ENCODE assay signal across 1 cellular context in the genomic region with DNA sequence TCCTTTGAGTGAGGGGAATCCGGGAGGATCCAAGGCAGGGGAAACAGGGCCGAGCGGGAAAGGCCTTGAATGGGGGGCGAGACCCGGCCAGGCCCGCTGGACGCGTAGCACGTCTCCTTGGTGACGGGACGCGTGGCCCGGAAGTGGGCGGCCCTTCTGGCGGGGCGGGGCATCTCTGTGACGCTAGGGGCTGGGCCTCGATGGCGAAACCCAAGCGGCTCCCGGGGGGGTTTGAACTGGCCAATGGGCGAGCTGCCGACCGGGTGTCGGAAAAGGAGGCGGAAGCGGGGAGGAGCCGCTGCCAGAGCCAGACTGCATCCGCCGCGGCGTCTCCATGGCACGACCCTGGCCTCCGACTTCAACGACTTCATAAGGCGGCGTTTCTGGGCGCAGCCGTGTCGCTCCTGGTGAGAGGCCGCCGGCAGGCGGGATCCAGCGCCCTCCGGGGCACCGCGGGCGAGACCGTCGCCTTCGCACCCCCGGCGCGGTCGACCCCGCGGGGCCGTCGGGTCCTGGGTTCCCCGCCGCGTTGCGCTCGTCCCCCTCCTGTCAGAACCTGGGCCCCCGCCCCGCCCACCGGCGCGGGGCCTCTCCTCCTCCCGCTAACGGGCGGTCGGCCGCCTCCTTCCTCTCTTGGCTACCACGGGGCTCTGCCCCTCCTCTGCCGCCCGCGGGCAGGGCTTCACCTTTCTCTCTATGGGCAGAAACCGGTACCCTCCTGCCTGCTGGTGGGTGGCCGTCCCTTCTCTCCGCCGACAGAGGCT.
A peak's percentile ranks its signal among the peaks of the same experiment; 100 is the strongest.
TF ChIP-seq lines count a peak whose summit lies in the region.

A gene (plus strand): TSS at position 158 of the 764 bp plus-strand sequence. CDS start 86 bp downstream, at position 244.

TF ChIP-seq in HepG2, 621 proteins besides CTCF, POLR2A, EP300 and RAD21 (continued from another document and continues in another):
- TF ChIP-seq MXI1 (IDR thresholded peaks at IDR 0.05; ENCODE audit: borderline replicate concordance, low read depth, low read length) (peak; percentile 97), RXRA (CRISPR knock-in tag; IDR thresholded peaks at IDR 0.05) (peak; percentile 40), NBN (conservative IDR thresholded peaks at IDR 0.05) (no peak), ZNF543 (CRISPR knock-in tag; IDR thresholded peaks at IDR 0.05) (peak; percentile 33; the same call in 1 of the 2 replicates), ZNF232 (CRISPR knock-in tag; IDR thresholded peaks at IDR 0.05; ENCODE audit: borderline replicate concordance) (peak; percentile 63; the same call in 1 of the 2 replicates), ZNF296 (CRISPR knock-in tag; conservative IDR thresholded peaks at IDR 0.05) (no peak), CREB1 (IDR thresholded peaks at IDR 0.05) (peak; percentile 87), CREB1 (CRISPR knock-in tag; IDR thresholded peaks at IDR 0.05) (peak; percentile 86), ZBTB7A (CRISPR knock-in tag; IDR thresholded peaks at IDR 0.05) (0 out of 2 replicates have a peak, but pooled peaks have one; percentile 41), MTF2 (CRISPR knock-in tag; IDR thresholded peaks at IDR 0.05; ENCODE audit: borderline replicate concordance) (no peak; the same call in 1 of the 2 replicates), NR2C2 (CRISPR knock-in tag; IDR thresholded peaks at IDR 0.05; ENCODE audit: borderline replicate concordance) (peak; percentile 34; the same call in 1 of the 2 replicates), ZNF878 (CRISPR knock-in tag; IDR thresholded peaks at IDR 0.05) (0 out of 2 replicates have a peak, but pooled peaks have one; percentile 72), GABPA (IDR thresholded peaks at IDR 0.05; ENCODE audit: low read depth, low read length) (peak; percentile 63), GABPA (CRISPR knock-in tag; IDR thresholded peaks at IDR 0.05; ENCODE audit: low read depth) (peak; percentile 88), RXRB (CRISPR knock-in tag; IDR thresholded peaks at IDR 0.05; ENCODE audit: borderline replicate concordance) (0 out of 2 replicates have a peak, but pooled peaks have one; percentile 8), YY1 (IDR thresholded peaks at IDR 0.05; ENCODE audit: insufficient read depth, insufficient replicate concordance, low read depth, low read length) (peak; percentile 56), ATF7-NPFF (CRISPR knock-in tag; IDR thresholded peaks at IDR 0.05; ENCODE audit: low read depth) (peak; percentile 37; the same call in 1 of the 2 replicates), MED13 (CRISPR knock-in tag; IDR thresholded peaks at IDR 0.05) (0 out of 2 replicates have a peak, but pooled peaks have one; percentile 66), ZFP37 (CRISPR knock-in tag; IDR thresholded peaks at IDR 0.05; ENCODE audit: borderline replicate concordance) (peak; percentile 75; the same call in 1 of the 2 replicates), MEIS2 (CRISPR knock-in tag; IDR thresholded peaks at IDR 0.05) (no peak; the same call in 1 of the 2 replicates), KDM2A (CRISPR knock-in tag; IDR thresholded peaks at IDR 0.05; ENCODE audit: borderline replicate concordance, low read depth) (peak; percentile 41; the same call in 1 of the 2 replicates), ZNF501 (CRISPR knock-in tag; IDR thresholded peaks at IDR 0.05) (peak; percentile 4; the same call in 1 of the 2 replicates), ARNT2 (CRISPR knock-in tag; IDR thresholded peaks at IDR 0.05; ENCODE audit: low read depth) (0 out of 2 replicates have a peak, but pooled peaks have one; percentile 43), NFYC (CRISPR knock-in tag; IDR thresholded peaks at IDR 0.05) (peak; percentile 85), ISL2 (CRISPR knock-in tag; IDR thresholded peaks at IDR 0.05) (0 out of 2 replicates have a peak, but pooled peaks have one; percentile 26), ZFP1 (CRISPR knock-in tag; IDR thresholded peaks at IDR 0.05) (no peak), ERF (CRISPR knock-in tag; IDR thresholded peaks at IDR 0.05) (0 out of 2 replicates have a peak, but pooled peaks have one; percentile 56), POLR2G (IDR thresholded peaks at IDR 0.05; ENCODE audit: low read depth, low read length) (peak; percentile 63; the same call in 1 of the 2 replicates), ZNF777 (CRISPR knock-in tag; IDR thresholded peaks at IDR 0.05) (peak; percentile 97), SRSF9 (IDR thresholded peaks at IDR 0.05; ENCODE audit: borderline replicate concordance, insufficient read depth, low read depth, low read length, poor library complexity, severe bottlenecking) (no peak)
- TF ChIP-seq, protein P1, sequence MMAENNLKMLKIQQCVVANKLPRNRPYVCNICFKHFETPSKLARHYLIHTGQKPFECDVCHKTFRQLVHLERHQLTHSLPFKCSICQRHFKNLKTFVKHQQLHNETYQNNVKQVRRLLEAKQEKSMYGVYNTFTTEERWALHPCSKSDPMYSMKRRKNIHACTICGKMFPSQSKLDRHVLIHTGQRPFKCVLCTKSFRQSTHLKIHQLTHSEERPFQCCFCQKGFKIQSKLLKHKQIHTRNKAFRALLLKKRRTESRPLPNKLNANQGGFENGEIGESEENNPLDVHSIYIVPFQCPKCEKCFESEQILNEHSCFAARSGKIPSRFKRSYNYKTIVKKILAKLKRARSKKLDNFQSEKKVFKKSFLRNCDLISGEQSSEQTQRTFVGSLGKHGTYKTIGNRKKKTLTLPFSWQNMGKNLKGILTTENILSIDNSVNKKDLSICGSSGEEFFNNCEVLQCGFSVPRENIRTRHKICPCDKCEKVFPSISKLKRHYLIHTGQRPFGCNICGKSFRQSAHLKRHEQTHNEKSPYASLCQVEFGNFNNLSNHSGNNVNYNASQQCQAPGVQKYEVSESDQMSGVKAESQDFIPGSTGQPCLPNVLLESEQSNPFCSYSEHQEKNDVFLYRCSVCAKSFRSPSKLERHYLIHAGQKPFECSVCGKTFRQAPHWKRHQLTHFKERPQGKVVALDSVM (CRISPR knock-in tag; IDR thresholded peaks at IDR 0.05): 0 out of 2 replicates have a peak, but pooled peaks have one; percentile 22
- TF ChIP-seq, protein P2, sequence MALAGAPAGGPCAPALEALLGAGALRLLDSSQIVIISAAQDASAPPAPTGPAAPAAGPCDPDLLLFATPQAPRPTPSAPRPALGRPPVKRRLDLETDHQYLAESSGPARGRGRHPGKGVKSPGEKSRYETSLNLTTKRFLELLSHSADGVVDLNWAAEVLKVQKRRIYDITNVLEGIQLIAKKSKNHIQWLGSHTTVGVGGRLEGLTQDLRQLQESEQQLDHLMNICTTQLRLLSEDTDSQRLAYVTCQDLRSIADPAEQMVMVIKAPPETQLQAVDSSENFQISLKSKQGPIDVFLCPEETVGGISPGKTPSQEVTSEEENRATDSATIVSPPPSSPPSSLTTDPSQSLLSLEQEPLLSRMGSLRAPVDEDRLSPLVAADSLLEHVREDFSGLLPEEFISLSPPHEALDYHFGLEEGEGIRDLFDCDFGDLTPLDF (CRISPR knock-in tag; IDR thresholded peaks at IDR 0.05): peak; percentile 56; the same call in 1 of the 2 replicates
- TF ChIP-seq, protein P3, sequence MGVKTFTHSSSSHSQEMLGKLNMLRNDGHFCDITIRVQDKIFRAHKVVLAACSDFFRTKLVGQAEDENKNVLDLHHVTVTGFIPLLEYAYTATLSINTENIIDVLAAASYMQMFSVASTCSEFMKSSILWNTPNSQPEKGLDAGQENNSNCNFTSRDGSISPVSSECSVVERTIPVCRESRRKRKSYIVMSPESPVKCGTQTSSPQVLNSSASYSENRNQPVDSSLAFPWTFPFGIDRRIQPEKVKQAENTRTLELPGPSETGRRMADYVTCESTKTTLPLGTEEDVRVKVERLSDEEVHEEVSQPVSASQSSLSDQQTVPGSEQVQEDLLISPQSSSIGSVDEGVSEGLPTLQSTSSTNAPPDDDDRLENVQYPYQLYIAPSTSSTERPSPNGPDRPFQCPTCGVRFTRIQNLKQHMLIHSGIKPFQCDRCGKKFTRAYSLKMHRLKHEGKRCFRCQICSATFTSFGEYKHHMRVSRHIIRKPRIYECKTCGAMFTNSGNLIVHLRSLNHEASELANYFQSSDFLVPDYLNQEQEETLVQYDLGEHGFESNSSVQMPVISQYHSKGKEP (CRISPR knock-in tag; IDR thresholded peaks at IDR 0.05): 0 out of 2 replicates have a peak, but pooled peaks have one; percentile 13
- TF ChIP-seq, protein P4, sequence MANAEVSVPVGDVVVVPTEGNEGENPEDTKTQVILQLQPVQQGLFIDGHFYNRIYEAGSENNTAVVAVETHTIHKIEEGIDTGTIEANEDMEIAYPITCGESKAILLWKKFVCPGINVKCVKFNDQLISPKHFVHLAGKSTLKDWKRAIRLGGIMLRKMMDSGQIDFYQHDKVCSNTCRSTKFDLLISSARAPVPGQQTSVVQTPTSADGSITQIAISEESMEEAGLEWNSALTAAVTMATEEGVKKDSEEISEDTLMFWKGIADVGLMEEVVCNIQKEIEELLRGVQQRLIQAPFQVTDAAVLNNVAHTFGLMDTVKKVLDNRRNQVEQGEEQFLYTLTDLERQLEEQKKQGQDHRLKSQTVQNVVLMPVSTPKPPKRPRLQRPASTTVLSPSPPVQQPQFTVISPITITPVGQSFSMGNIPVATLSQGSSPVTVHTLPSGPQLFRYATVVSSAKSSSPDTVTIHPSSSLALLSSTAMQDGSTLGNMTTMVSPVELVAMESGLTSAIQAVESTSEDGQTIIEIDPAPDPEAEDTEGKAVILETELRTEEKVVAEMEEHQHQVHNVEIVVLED (CRISPR knock-in tag; IDR thresholded peaks at IDR 0.05; ENCODE audit: borderline replicate concordance): peak; percentile 63; the same call in 1 of the 2 replicates
- TF ChIP-seq, protein P5, sequence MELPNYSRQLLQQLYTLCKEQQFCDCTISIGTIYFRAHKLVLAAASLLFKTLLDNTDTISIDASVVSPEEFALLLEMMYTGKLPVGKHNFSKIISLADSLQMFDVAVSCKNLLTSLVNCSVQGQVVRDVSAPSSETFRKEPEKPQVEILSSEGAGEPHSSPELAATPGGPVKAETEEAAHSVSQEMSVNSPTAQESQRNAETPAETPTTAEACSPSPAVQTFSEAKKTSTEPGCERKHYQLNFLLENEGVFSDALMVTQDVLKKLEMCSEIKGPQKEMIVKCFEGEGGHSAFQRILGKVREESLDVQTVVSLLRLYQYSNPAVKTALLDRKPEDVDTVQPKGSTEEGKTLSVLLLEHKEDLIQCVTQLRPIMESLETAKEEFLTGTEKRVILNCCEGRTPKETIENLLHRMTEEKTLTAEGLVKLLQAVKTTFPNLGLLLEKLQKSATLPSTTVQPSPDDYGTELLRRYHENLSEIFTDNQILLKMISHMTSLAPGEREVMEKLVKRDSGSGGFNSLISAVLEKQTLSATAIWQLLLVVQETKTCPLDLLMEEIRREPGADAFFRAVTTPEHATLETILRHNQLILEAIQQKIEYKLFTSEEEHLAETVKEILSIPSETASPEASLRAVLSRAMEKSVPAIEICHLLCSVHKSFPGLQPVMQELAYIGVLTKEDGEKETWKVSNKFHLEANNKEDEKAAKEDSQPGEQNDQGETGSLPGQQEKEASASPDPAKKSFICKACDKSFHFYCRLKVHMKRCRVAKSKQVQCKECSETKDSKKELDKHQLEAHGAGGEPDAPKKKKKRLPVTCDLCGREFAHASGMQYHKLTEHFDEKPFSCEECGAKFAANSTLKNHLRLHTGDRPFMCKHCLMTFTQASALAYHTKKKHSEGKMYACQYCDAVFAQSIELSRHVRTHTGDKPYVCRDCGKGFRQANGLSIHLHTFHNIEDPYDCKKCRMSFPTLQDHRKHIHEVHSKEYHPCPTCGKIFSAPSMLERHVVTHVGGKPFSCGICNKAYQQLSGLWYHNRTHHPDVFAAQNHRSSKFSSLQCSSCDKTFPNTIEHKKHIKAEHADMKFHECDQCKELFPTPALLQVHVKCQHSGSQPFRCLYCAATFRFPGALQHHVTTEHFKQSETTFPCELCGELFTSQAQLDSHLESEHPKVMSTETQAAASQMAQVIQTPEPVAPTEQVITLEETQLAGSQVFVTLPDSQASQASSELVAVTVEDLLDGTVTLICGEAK (IDR thresholded peaks at IDR 0.05): no peak
- TF ChIP-seq, protein P5 (CRISPR knock-in tag; IDR thresholded peaks at IDR 0.05): 0 out of 2 replicates have a peak, but pooled peaks have one; percentile 10
- TF ChIP-seq, protein P6, sequence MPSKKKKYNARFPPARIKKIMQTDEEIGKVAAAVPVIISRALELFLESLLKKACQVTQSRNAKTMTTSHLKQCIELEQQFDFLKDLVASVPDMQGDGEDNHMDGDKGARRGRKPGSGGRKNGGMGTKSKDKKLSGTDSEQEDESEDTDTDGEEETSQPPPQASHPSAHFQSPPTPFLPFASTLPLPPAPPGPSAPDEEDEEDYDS (CRISPR knock-in tag; IDR thresholded peaks at IDR 0.05): peak; percentile 41; the same call in 1 of the 2 replicates
- TF ChIP-seq, protein P7, sequence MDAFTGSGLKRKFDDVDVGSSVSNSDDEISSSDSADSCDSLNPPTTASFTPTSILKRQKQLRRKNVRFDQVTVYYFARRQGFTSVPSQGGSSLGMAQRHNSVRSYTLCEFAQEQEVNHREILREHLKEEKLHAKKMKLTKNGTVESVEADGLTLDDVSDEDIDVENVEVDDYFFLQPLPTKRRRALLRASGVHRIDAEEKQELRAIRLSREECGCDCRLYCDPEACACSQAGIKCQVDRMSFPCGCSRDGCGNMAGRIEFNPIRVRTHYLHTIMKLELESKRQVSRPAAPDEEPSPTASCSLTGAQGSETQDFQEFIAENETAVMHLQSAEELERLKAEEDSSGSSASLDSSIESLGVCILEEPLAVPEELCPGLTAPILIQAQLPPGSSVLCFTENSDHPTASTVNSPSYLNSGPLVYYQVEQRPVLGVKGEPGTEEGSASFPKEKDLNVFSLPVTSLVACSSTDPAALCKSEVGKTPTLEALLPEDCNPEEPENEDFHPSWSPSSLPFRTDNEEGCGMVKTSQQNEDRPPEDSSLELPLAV (CRISPR knock-in tag; conservative IDR thresholded peaks at IDR 0.05; ENCODE audit: low read depth): no peak
